ENCODE assay signal across 17 cellular contexts in the genomic region with DNA sequence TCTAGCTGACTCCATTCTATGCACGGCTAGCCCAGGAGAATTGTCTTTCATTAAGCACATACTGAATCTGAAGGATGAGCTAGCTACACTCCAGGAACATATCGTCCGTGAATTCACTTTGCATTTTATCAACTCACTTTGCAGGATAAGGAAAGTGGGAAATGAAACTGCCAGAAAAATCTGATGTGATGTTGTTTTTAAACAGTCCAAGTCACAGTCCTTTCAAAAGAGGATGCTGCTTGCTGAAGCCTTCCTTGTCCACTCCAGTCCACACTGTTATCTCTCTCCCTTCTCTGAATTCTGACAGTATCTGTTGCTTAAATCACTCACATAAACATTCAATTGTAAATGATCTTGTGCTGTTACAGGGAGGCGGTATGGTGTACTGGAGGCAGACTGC.
"Had no signal": no experiment of that assay in that cellular context is flagged by ENCODE, and none has a peak within 500 bp of the region (broad histone marks: within the 10 kb centered on the region; RNA-seq: fewer than 3 reads in every experiment).

No MANE protein-coding gene starts in this region.

- H3K9me3 Mint-ChIP-seq: activated naive CD4-positive, alpha-beta T cell treated with anti-CD3 and anti-CD28 coated beads, Interleukin-2, amount 10 ng/mL, durations not matched to agents 7 days and 5 days; activated naive CD8-positive, alpha-beta T cell treated with anti-CD3 and anti-CD28 coated beads, Interleukin-2, amount 50 U/mL, for 24 hours; brain; mesothelial cell of epicardium; natural killer cell treated with Interleukin-12 subunit alpha and Interleukin-12 subunit beta and Interleukin-15 and Interleukin-18, amount 100 ng/mL, for 72 hours had no signal

- H3K4me3 Mint-ChIP-seq: activated naive CD4-positive, alpha-beta T cell treated with anti-CD3 and anti-CD28 coated beads, Interleukin-2, amount 10 ng/mL, durations not matched to agents 7 days and 5 days; activated naive CD8-positive, alpha-beta T cell treated with anti-CD3 and anti-CD28 coated beads, Interleukin-2, amount 50 U/mL, for 24 hours; mesothelial cell of epicardium; natural killer cell treated with Interleukin-12 subunit alpha and Interleukin-12 subunit beta and Interleukin-15 and Interleukin-18, amount 100 ng/mL, for 72 hours had no signal

- H3K36me3 Mint-ChIP-seq: activated naive CD4-positive, alpha-beta T cell treated with anti-CD3 and anti-CD28 coated beads, Interleukin-2, amount 10 ng/mL, durations not matched to agents 7 days and 5 days; brain; mesothelial cell of epicardium; natural killer cell treated with Interleukin-12 subunit alpha and Interleukin-12 subunit beta and Interleukin-15 and Interleukin-18, amount 100 ng/mL, for 72 hours had no signal

- DNase-seq: activated CD4-positive, alpha-beta T cell treated with anti-CD3 and anti-CD28 coated beads, Interleukin-2, amount 50 U/mL, for 1 hour; activated CD8-positive, alpha-beta memory T cell treated with anti-CD3 and anti-CD28 coated beads, Interleukin-2, amount 50 U/mL, for 48 hours; activated effector memory CD4-positive, alpha-beta T cell treated with Interleukin-2 at 50 U/mL for 16 hours; activated naive CD4-positive, alpha-beta T cell treated with anti-CD3 and anti-CD28 coated beads, Interleukin-2, amount 10 ng/mL, durations not matched to agents 7 days and 5 days; activated naive CD8-positive, alpha-beta T cell treated with anti-CD3 and anti-CD28 coated beads, Interleukin-2, amount 50 U/mL, for 24 hours; activated T-cell treated with anti-CD3 and anti-CD28 coated beads, Interleukin-2, amount 50 U/mL, for 48 hours; central memory CD4-positive, alpha-beta T cell; foreskin melanocyte; lower lobe of right lung; stimulated activated naive CD8-positive, alpha-beta T cell treated with anti-CD3 and anti-CD28 coated beads, Interleukin-15, Interleukin-2, amounts not matched to agents 100 U/mL and 50 U/mL, for 24 hours; T1000; transverse colon; uterus had no signal

- H3K27me3 Mint-ChIP-seq: natural killer cell treated with Interleukin-12 subunit alpha and Interleukin-12 subunit beta and Interleukin-15 and Interleukin-18, amount 100 ng/mL, for 72 hours had no signal

- ATAC-seq: activated CD4-positive, CD25-positive, alpha-beta regulatory T cell treated with anti-CD3 and anti-CD28 coated beads, Interleukin-2, amount 50 U/mL, for 24 hours; activated naive CD8-positive, alpha-beta T cell treated with anti-CD3 and anti-CD28 coated beads, Interleukin-2, amount 50 U/mL, for 24 hours; stimulated activated naive CD8-positive, alpha-beta T cell treated with anti-CD3 and anti-CD28 coated beads, Interleukin-15, Interleukin-2, amounts not matched to agents 100 U/mL and 50 U/mL, for 24 hours had no signal

- H3K4me1 Mint-ChIP-seq: activated naive CD4-positive, alpha-beta T cell treated with anti-CD3 and anti-CD28 coated beads, Interleukin-2, amount 10 ng/mL, durations not matched to agents 7 days and 5 days; activated naive CD8-positive, alpha-beta T cell treated with anti-CD3 and anti-CD28 coated beads, Interleukin-2, amount 50 U/mL, for 24 hours; mesothelial cell of epicardium had no signal

- H3K27ac Mint-ChIP-seq: activated naive CD4-positive, alpha-beta T cell treated with anti-CD3 and anti-CD28 coated beads, Interleukin-2, amount 10 ng/mL, durations not matched to agents 7 days and 5 days; activated naive CD8-positive, alpha-beta T cell treated with anti-CD3 and anti-CD28 coated beads, Interleukin-2, amount 50 U/mL, for 24 hours; mesothelial cell of epicardium; natural killer cell treated with Interleukin-12 subunit alpha and Interleukin-12 subunit beta and Interleukin-15 and Interleukin-18, amount 100 ng/mL, for 72 hours had no signal
